In the genomic region with DNA sequence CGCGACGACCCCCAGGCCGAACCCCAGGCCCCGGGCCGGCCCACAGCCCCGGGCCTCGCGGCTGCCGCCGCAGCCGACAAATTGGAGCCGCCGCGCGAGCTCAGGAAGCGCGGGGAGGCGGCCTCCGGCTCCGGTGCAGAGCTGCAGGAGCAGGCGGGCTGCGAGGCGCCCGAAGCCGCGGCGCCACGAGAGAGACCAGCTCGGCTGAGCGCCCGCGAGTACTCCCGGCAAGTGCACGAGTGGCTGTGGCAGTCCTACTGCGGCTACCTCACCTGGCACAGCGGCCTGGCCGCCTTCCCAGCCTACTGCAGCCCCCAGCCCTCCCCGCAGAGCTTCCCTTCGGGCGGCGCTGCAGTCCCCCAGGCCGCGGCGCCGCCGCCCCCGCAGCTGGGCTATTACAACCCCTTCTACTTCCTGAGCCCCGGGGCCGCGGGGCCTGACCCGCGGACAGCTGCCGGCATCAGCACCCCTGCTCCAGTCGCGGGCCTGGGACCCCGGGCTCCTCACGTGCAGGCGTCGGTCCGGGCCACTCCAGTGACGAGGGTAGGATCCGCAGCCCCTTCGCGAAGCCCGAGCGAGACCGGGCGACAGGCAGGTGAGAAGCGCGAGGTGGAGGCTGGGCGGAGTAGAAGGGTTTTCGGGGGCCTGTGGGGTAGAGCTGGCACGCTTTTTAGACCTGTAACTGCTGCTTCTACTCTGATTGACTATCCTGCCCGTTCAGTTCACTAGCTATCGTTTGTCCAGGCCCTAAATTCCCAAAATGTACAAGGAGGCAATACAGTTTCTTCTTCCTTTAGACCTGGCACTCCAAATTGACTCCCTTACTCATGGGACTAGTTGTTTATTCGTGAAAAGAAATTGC, we compare ENCODE assay signal across 1 cellular context.
TF ChIP-seq lines count a peak whose summit lies in the region.

No MANE protein-coding gene starts in this region.

TF ChIP-seq in HepG2, 621 proteins besides CTCF, POLR2A, EP300 and RAD21 (continued from another document and continues in another):
- TF ChIP-seq, protein P1, sequence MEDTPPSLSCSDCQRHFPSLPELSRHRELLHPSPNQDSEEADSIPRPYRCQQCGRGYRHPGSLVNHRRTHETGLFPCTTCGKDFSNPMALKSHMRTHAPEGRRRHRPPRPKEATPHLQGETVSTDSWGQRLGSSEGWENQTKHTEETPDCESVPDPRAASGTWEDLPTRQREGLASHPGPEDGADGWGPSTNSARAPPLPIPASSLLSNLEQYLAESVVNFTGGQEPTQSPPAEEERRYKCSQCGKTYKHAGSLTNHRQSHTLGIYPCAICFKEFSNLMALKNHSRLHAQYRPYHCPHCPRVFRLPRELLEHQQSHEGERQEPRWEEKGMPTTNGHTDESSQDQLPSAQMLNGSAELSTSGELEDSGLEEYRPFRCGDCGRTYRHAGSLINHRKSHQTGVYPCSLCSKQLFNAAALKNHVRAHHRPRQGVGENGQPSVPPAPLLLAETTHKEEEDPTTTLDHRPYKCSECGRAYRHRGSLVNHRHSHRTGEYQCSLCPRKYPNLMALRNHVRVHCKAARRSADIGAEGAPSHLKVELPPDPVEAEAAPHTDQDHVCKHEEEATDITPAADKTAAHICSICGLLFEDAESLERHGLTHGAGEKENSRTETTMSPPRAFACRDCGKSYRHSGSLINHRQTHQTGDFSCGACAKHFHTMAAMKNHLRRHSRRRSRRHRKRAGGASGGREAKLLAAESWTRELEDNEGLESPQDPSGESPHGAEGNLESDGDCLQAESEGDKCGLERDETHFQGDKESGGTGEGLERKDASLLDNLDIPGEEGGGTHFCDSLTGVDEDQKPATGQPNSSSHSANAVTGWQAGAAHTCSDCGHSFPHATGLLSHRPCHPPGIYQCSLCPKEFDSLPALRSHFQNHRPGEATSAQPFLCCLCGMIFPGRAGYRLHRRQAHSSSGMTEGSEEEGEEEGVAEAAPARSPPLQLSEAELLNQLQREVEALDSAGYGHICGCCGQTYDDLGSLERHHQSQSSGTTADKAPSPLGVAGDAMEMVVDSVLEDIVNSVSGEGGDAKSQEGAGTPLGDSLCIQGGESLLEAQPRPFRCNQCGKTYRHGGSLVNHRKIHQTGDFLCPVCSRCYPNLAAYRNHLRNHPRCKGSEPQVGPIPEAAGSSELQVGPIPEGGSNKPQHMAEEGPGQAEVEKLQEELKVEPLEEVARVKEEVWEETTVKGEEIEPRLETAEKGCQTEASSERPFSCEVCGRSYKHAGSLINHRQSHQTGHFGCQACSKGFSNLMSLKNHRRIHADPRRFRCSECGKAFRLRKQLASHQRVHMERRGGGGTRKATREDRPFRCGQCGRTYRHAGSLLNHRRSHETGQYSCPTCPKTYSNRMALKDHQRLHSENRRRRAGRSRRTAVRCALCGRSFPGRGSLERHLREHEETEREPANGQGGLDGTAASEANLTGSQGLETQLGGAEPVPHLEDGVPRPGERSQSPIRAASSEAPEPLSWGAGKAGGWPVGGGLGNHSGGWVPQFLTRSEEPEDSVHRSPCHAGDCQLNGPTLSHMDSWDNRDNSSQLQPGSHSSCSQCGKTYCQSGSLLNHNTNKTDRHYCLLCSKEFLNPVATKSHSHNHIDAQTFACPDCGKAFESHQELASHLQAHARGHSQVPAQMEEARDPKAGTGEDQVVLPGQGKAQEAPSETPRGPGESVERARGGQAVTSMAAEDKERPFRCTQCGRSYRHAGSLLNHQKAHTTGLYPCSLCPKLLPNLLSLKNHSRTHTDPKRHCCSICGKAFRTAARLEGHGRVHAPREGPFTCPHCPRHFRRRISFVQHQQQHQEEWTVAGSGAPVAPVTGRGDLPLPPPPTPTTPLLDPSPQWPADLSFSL (CRISPR knock-in tag; IDR thresholded peaks at IDR 0.05), result peak; percentile 68; the same call in 1 of the 2 replicates
- TF ChIP-seq ZNF781 (CRISPR knock-in tag; IDR thresholded peaks at IDR 0.05; ENCODE audit: borderline replicate concordance, not compliant biosample characterization) (no peak), GTF2F1 (IDR thresholded peaks at IDR 0.05; ENCODE audit: low read length) (no peak), SOX5 (CRISPR knock-in tag; IDR thresholded peaks at IDR 0.05; ENCODE audit: borderline replicate concordance) (no peak), SAFB2 (CRISPR knock-in tag; IDR thresholded peaks at IDR 0.05; ENCODE audit: borderline replicate concordance, low read depth) (0 out of 2 replicates have a peak, but pooled peaks have one; percentile 14), MBNL3 (CRISPR knock-in tag; conservative IDR thresholded peaks at IDR 0.05) (no peak), KDM5B (CRISPR knock-in tag; IDR thresholded peaks at IDR 0.05; ENCODE audit: borderline replicate concordance) (peak; percentile 68; the same call in 1 of the 2 replicates), EZH2 (conservative IDR thresholded peaks at IDR 0.05; ENCODE audit: low read depth, low read length) (no peak), PHF5A (CRISPR knock-in tag; IDR thresholded peaks at IDR 0.05; ENCODE audit: low read depth, unreplicated experiment) (no peak), ZNF260 (CRISPR knock-in tag; IDR thresholded peaks at IDR 0.05; ENCODE audit: borderline replicate concordance, low read depth) (no peak), YY1 (IDR thresholded peaks at IDR 0.05; ENCODE audit: insufficient read depth, insufficient replicate concordance, low read depth, low read length) (no peak), MTF1 (CRISPR knock-in tag; IDR thresholded peaks at IDR 0.05) (no peak), AGO2 (optimal IDR thresholded peaks at IDR 0.05; ENCODE audit: low read depth, low read length) (peak; percentile 92), NRL (CRISPR knock-in tag; IDR thresholded peaks at IDR 0.05; ENCODE audit: borderline replicate concordance) (peak; percentile 82; the same call in 1 of the 2 replicates), ZNF775 (CRISPR knock-in tag; IDR thresholded peaks at IDR 0.05; ENCODE audit: borderline replicate concordance) (no peak), ATF7-NPFF (CRISPR knock-in tag; IDR thresholded peaks at IDR 0.05; ENCODE audit: low read depth) (peak; percentile 3; the same call in 1 of the 2 replicates), ZNF709 (CRISPR knock-in tag; IDR thresholded peaks at IDR 0.05) (peak; percentile 92), STAT5B (CRISPR knock-in tag; IDR thresholded peaks at IDR 0.05) (no peak), TCF7L2 (IDR thresholded peaks at IDR 0.05; ENCODE audit: low read depth, low read length) (no peak), MBD4 (IDR thresholded peaks at IDR 0.05; ENCODE audit: borderline replicate concordance, low read length) (no peak), PHF8 (CRISPR knock-in tag; IDR thresholded peaks at IDR 0.05) (peak; percentile 60; the same call in 1 of the 2 replicates), ZFP37 (CRISPR knock-in tag; IDR thresholded peaks at IDR 0.05; ENCODE audit: borderline replicate concordance) (0 out of 2 replicates have a peak, but pooled peaks have one; percentile 45), PRMT3 (CRISPR knock-in tag; IDR thresholded peaks at IDR 0.05; ENCODE audit: borderline replicate concordance, low read depth) (no peak), ZNF546 (CRISPR knock-in tag; conservative IDR thresholded peaks at IDR 0.05) (no peak), KLF12 (CRISPR knock-in tag; IDR thresholded peaks at IDR 0.05; ENCODE audit: borderline replicate concordance) (no peak; the same call in 1 of the 2 replicates), HHEX (CRISPR knock-in tag; IDR thresholded peaks at IDR 0.05) (no peak), ZBTB3 (CRISPR knock-in tag; IDR thresholded peaks at IDR 0.05; ENCODE audit: borderline replicate concordance, low read depth) (0 out of 2 replicates have a peak, but pooled peaks have one; percentile 79), HOXA3 (CRISPR knock-in tag; IDR thresholded peaks at IDR 0.05) (no peak), ZNF230 (CRISPR knock-in tag; IDR thresholded peaks at IDR 0.05) (no peak), POLR2AphosphoS5 (IDR thresholded peaks at IDR 0.05; ENCODE audit: low read depth, low read length) (no peak), MYC (CRISPR knock-in tag; IDR thresholded peaks at IDR 0.05; ENCODE audit: borderline replicate concordance) (peak; percentile 54; the same call in 1 of the 2 replicates), ZBTB20 (CRISPR knock-in tag; IDR thresholded peaks at IDR 0.05; ENCODE audit: borderline replicate concordance, low read depth) (no peak), SP140L (CRISPR knock-in tag; IDR thresholded peaks at IDR 0.05; ENCODE audit: borderline replicate concordance) (0 out of 2 replicates have a peak, but pooled peaks have one; percentile 47), SNAI1 (CRISPR knock-in tag; IDR thresholded peaks at IDR 0.05; ENCODE audit: borderline replicate concordance) (no peak), RARG (CRISPR knock-in tag; IDR thresholded peaks at IDR 0.05; ENCODE audit: low read depth) (no peak), CAMTA2 (CRISPR knock-in tag; IDR thresholded peaks at IDR 0.05; ENCODE audit: borderline replicate concordance) (no peak), ZNF10 (CRISPR knock-in tag; IDR thresholded peaks at IDR 0.05; ENCODE audit: borderline replicate concordance, low read depth) (no peak)
- TF ChIP-seq, protein P2, sequence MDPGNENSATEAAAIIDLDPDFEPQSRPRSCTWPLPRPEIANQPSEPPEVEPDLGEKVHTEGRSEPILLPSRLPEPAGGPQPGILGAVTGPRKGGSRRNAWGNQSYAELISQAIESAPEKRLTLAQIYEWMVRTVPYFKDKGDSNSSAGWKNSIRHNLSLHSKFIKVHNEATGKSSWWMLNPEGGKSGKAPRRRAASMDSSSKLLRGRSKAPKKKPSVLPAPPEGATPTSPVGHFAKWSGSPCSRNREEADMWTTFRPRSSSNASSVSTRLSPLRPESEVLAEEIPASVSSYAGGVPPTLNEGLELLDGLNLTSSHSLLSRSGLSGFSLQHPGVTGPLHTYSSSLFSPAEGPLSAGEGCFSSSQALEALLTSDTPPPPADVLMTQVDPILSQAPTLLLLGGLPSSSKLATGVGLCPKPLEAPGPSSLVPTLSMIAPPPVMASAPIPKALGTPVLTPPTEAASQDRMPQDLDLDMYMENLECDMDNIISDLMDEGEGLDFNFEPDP (CRISPR knock-in tag; conservative IDR thresholded peaks at IDR 0.05), result no peak
- TF ChIP-seq, protein P3, sequence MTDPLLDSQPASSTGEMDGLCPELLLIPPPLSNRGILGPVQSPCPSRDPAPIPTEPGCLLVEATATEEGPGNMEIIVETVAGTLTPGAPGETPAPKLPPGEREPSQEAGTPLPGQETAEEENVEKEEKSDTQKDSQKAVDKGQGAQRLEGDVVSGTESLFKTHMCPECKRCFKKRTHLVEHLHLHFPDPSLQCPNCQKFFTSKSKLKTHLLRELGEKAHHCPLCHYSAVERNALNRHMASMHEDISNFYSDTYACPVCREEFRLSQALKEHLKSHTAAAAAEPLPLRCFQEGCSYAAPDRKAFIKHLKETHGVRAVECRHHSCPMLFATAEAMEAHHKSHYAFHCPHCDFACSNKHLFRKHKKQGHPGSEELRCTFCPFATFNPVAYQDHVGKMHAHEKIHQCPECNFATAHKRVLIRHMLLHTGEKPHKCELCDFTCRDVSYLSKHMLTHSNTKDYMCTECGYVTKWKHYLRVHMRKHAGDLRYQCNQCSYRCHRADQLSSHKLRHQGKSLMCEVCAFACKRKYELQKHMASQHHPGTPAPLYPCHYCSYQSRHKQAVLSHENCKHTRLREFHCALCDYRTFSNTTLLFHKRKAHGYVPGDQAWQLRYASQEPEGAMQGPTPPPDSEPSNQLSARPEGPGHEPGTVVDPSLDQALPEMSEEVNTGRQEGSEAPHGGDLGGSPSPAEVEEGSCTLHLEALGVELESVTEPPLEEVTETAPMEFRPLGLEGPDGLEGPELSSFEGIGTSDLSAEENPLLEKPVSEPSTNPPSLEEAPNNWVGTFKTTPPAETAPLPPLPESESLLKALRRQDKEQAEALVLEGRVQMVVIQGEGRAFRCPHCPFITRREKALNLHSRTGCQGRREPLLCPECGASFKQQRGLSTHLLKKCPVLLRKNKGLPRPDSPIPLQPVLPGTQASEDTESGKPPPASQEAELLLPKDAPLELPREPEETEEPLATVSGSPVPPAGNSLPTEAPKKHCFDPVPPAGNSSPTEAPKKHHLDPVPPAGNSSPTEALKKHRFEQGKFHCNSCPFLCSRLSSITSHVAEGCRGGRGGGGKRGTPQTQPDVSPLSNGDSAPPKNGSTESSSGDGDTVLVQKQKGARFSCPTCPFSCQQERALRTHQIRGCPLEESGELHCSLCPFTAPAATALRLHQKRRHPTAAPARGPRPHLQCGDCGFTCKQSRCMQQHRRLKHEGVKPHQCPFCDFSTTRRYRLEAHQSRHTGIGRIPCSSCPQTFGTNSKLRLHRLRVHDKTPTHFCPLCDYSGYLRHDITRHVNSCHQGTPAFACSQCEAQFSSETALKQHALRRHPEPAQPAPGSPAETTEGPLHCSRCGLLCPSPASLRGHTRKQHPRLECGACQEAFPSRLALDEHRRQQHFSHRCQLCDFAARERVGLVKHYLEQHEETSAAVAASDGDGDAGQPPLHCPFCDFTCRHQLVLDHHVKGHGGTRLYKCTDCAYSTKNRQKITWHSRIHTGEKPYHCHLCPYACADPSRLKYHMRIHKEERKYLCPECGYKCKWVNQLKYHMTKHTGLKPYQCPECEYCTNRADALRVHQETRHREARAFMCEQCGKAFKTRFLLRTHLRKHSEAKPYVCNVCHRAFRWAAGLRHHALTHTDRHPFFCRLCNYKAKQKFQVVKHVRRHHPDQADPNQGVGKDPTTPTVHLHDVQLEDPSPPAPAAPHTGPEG (CRISPR knock-in tag; IDR thresholded peaks at IDR 0.05), result peak; percentile 4; the same call in 1 of the 2 replicates
- TF ChIP-seq, protein P4, sequence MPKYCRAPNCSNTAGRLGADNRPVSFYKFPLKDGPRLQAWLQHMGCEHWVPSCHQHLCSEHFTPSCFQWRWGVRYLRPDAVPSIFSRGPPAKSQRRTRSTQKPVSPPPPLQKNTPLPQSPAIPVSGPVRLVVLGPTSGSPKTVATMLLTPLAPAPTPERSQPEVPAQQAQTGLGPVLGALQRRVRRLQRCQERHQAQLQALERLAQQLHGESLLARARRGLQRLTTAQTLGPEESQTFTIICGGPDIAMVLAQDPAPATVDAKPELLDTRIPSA (CRISPR knock-in tag; IDR thresholded peaks at IDR 0.05; ENCODE audit: borderline replicate concordance), result no peak
- TF ChIP-seq, protein P5, sequence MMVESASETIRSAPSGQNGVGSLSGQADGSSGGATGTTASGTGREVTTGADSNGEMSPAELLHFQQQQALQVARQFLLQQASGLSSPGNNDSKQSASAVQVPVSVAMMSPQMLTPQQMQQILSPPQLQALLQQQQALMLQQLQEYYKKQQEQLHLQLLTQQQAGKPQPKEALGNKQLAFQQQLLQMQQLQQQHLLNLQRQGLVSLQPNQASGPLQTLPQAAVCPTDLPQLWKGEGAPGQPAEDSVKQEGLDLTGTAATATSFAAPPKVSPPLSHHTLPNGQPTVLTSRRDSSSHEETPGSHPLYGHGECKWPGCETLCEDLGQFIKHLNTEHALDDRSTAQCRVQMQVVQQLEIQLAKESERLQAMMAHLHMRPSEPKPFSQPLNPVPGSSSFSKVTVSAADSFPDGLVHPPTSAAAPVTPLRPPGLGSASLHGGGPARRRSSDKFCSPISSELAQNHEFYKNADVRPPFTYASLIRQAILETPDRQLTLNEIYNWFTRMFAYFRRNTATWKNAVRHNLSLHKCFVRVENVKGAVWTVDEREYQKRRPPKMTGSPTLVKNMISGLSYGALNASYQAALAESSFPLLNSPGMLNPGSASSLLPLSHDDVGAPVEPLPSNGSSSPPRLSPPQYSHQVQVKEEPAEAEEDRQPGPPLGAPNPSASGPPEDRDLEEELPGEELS (CRISPR knock-in tag; IDR thresholded peaks at IDR 0.05), result no peak
- TF ChIP-seq, protein P6, sequence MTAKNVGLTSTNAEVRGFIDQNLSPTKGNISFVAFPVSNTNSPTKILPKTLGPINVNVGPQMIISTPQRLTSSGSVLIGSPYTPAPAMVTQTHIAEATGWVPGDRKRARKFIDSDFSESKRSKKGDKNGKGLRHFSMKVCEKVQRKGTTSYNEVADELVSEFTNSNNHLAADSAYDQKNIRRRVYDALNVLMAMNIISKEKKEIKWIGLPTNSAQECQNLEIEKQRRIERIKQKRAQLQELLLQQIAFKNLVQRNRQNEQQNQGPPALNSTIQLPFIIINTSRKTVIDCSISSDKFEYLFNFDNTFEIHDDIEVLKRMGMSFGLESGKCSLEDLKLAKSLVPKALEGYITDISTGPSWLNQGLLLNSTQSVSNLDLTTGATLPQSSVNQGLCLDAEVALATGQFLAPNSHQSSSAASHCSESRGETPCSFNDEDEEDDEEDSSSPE (CRISPR knock-in tag; IDR thresholded peaks at IDR 0.05), result no peak; the same call in none of the 2 replicates
